9 cellular contexts compared by ENCODE assay signal in genomic region chr7:128883622-128884549, GRCh38. TPM values are rescaled to one million over a fixed set of nuclear protein-coding genes. Genes with fewer than 3 reads are reported as not detected.
DNase-seq lines count a peak whose midpoint lies in the region; ATAC-seq and FAIRE-seq lines count a peak whose summit lies in the region.
"Had no signal": no experiment of that assay in that cellular context is flagged by ENCODE, and none has a peak within 500 bp of the region (broad histone marks: within the 10 kb centered on the region; RNA-seq: fewer than 3 reads in every experiment).

No MANE protein-coding gene starts in this region.

- WGBS in right cardiac atrium, result 47% methylated on average over 22 of the region's 22 CpGs
- 26 to 41% (median 31%) methylated on average over 19 to 22 of the region's 22 CpGs for WGBS in small intestine, 3 donors

- in situ Hi-C loops in HAP-1 (cut with MboI; ENCODE audit: low sequenced_read_pairs), result no loop called here

- DNase-seq in EH (ENCODE audit: low read depth), result peak; percentile 73
- DNase-seq in HAP-1 (ENCODE audit: low spot score in 2 of 2), result peak; percentile 42 to 90
- peak; percentile 49 for DNase-seq in NCI-H1105 treated with DMSO at 0.1 percent for 48 hours (lab: John Stamatoyannopoulos, UW)
- peak; percentile 59 to 82 (median 71) for DNase-seq in T-helper 1 cell
- DNase-seq in adipocyte (ENCODE audit: low read depth), result peak; percentile 92
- DNase-seq in right cardiac atrium, result peak; percentile 83 to 94 (median 93)
- peak; percentile 87 for DNase-seq in small intestine

- no peaks in the 10 kb centered on the region for H3K4me1 ChIP-seq in HAP-1
- no peaks in the 10 kb centered on the region for H3K4me1 ChIP-seq in adipocyte (ENCODE audit: control insufficient read depth, insufficient read depth, low read length)
- H3K4me1 ChIP-seq in right cardiac atrium (ENCODE audit: control insufficient read depth, insufficient read depth, low read length), result no peaks in the 10 kb centered on the region
- H3K4me1 ChIP-seq in small intestine (ENCODE audit: control insufficient read depth in 2 of 2, insufficient read depth in 1 of 2, low read depth in 1 of 2, low read length in 1 of 2), result peaks cover 0 to 2% of the 10 kb centered on the region in 2 donors

- H3K27me3 ChIP-seq in HAP-1 (ENCODE audit: low read depth) (no peaks in the 10 kb centered on the region), adipocyte (replicated peaks; ENCODE audit: control insufficient read depth, insufficient read depth, low read length) (peaks cover 30% of the 10 kb centered on the region), right cardiac atrium (ENCODE audit: control insufficient read depth, insufficient read depth) (no peaks in the 10 kb centered on the region), small intestine (ENCODE audit: control insufficient read depth in 2 of 2, insufficient read depth in 2 of 2, low read length in 2 of 2) (no peaks in the 10 kb centered on the region)

- no peaks in the 10 kb centered on the region for H3K36me3 ChIP-seq in HAP-1 (replicated peaks)
- H3K36me3 ChIP-seq in adipocyte (ENCODE audit: control insufficient read depth, insufficient read depth, low read length, severe bottlenecking), result no peaks in the 10 kb centered on the region
- H3K36me3 ChIP-seq in small intestine (ENCODE audit: control insufficient read depth in 2 of 2, insufficient read depth in 2 of 2, low read length in 2 of 2), result no peaks in the 10 kb centered on the region

- intact Hi-C loops in right cardiac atrium (cut with DNase I), result loop anchor here in 2 of 4 donors (5.0 to 10.0 kb wide), 2 partner anchors 279 to 412 kb away; no protein-coding TSS in a partner anchor

- H3K9ac ChIP-seq in adipocyte (ENCODE audit: low read length), result peak overlapping the region; percentile 37

- H3K4me3 ChIP-seq in HAP-1 (no peak overlapping the region), adipocyte (ENCODE audit: low read length) (no peak overlapping the region), right cardiac atrium (ENCODE audit: low read length) (no peak overlapping the region), small intestine (ENCODE audit: low read depth in 1 of 2, low read length in 2 of 2) (peak overlapping the region in 1 of 2 donors; percentile 53)

- H3K9me3 ChIP-seq in HAP-1, result no peaks in the 10 kb centered on the region
- H3K9me3 ChIP-seq in adipocyte (ENCODE audit: control insufficient read depth, low read length), result no peaks in the 10 kb centered on the region
- no peaks in the 10 kb centered on the region for H3K9me3 ChIP-seq in right cardiac atrium (ENCODE audit: control insufficient read depth, low read length)
- no peaks in the 10 kb centered on the region for H3K9me3 ChIP-seq in small intestine (ENCODE audit: control insufficient read depth, low read depth)

- H3K27ac ChIP-seq in right cardiac atrium (ENCODE audit: low read length), result no peak overlapping the region
- H3K27ac ChIP-seq in small intestine (ENCODE audit: low read depth in 1 of 2, low read length in 1 of 2), result peak overlapping the region in 1 of 2 donors; percentile 51

- FAIRE-seq in small intestine (lab: Jason Lieb, UNC), result no peak

- ATAC-seq in right cardiac atrium, result peak; percentile 52 to 63
- ATAC-seq in GM21737 (IDR thresholded peaks at IDR 0.05; ENCODE audit: unreplicated experiment), result no peak

RNA-seq across cellular contexts. Expression of gene ATP6V1F, which starts 21.2 kb away (rescaled TPM):
- total RNA-seq in right cardiac atrium, result 100 to 1,000 TPM; 127 to 139 (median 134) TPM
- polyA plus RNA-seq in right cardiac atrium (224 TPM), small intestine (100 to 1,000 TPM; 145 to 239 (median 162) TPM)

RNA-seq across cellular contexts. Expression of gene KCP, which starts 26.6 kb away (rescaled TPM):
- total RNA-seq in right cardiac atrium, result under 1 TPM; 0.23 to 0.28 (median 0.24) TPM
- polyA plus RNA-seq in right cardiac atrium, result 0.36 TPM
- 1 to 10 TPM in 2 of 3 donors, under 1 TPM in 1; 0.52 to 5.1 (median 2.7) TPM for polyA plus RNA-seq in small intestine

RNA-seq across cellular contexts. Expression of gene FLNC, which starts 53.7 kb away (rescaled TPM):
- 100 to 1,000 TPM; 244 to 358 (median 285) TPM for total RNA-seq in right cardiac atrium
- polyA plus RNA-seq in right cardiac atrium (216 TPM), small intestine (10 to 100 TPM in 2 of 3 donors, 1 to 10 TPM in 1; 8.1 to 13.0 (median 10.1) TPM)

RNA-seq across cellular contexts. Expression of gene IRF5, which starts 53.8 kb away (rescaled TPM):
- 1 to 10 TPM; 3.0 to 4.6 (median 4.2) TPM for total RNA-seq in right cardiac atrium
- polyA plus RNA-seq in right cardiac atrium, result 1.6 TPM
- polyA plus RNA-seq in small intestine, result 10 to 100 TPM in 1 of 3 donors, 1 to 10 TPM in 2; 3.3 to 17.3 (median 6.0) TPM
- total RNA-seq: glomerular endothelial cell had no signal

Comparison
In these comparisons a context has a peak if more than half of its experiments do, and no peak if none do; other contexts are left out.
1. RNA of gene FLNC, which starts 53.7 kb away (polyA plus RNA-seq): 216 TPM in right cardiac atrium (single experiment); 8.1 to 13.0 TPM in small intestine; every median in the first group is over 10 times any median in the second.
2. Peak in every context shown above with its lines, with median percentiles within 50 percentile points of each other: DNase-seq.